Comparison of ENCODE assay signal across 8 cellular contexts in the genomic region with DNA sequence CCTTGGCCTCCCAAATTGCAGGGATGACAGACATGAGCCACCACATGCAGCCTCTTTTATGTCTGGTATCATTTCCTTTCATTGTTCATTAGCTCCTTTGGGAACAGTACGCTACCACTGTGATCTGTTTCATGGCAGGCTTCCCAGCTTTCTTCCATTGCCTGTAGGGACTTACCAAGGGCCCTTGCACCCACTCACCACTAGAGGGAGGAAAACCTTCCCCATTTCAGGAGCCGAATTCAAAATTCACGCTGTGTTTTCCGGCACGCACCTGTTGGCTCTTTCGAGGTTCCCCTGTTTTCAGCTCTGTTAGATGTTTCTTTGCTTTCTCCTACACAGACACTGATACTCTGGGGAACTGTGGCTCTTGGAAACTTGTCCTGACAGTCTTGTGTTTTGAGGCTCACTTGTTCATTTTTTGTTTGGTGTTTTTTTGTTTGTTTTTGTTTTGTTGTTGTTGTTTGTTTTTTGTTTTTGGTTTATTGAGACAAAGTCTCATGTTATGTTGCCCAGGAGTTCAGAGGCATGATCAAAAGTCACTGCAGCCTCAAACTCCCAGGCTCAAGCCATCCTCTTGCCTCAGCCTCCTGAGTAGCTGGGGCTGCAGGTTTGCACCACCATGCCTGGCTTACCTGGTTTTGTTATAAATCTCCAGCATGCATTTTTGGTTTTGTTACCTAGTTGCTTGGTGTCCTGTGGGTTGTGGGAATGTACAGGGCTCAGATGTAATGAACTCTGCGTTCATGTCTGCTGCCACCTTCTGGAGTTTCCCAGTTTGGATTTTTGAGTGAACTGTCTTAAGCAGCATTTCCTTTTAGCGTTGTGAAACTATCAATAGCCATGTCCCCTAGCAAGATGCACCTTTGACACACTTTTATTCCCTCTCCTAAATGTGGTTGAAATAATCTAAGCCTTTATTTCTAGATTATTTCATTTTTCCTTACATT.
A peak's percentile ranks its signal among the peaks of the same experiment; 100 is the strongest.
DNase-seq lines count a peak whose midpoint lies in the region; ATAC-seq and TF ChIP-seq lines count a peak whose summit lies in the region.

No MANE protein-coding gene starts in this region.

- no peak overlapping the region for H3K27ac ChIP-seq in brain microvascular endothelial cell

- H3K36me3 ChIP-seq in brain microvascular endothelial cell (replicated peaks), result no peaks in the 10 kb centered on the region

- peak; percentile 92 for TF ChIP-seq CTCF in brain microvascular endothelial cell (IDR thresholded peaks at IDR 0.05; ENCODE audit: low read depth, low read length, missing control alignments)

- DNase-seq in DMS53 treated with DMSO at 0.1 percent for 48 hours (lab: John Stamatoyannopoulos, UW; ENCODE audit: unreplicated experiment), result peak; percentile 94
- DNase-seq in HuH-7.5 (ENCODE audit: low spot score), result peak; percentile 65
- DNase-seq in OCI-M2 (lab: John Stamatoyannopoulos, UW; ENCODE audit: unreplicated experiment), result peak; percentile 7
- DNase-seq in brain microvascular endothelial cell, result peak; percentile 77
- peak; percentile 73 for DNase-seq in iris pigment epithelial cell (ENCODE audit: low read depth)
- DNase-seq in stimulated activated CD4-positive, alpha-beta T cell treated with anti-CD3 and anti-CD28 coated beads, Interleukin-1b, Interleukin-23, amount 100 ng/mL, for 48 hours, result peak; percentile 17

- no peak overlapping the region for H3K4me3 ChIP-seq in brain microvascular endothelial cell (ENCODE audit: low read depth, low read length)

- no peaks in the 10 kb centered on the region for H3K27me3 ChIP-seq in brain microvascular endothelial cell (replicated peaks)

- ATAC-seq in HG02885 (IDR thresholded peaks at IDR 0.05; ENCODE audit: poor library complexity, unreplicated experiment) (no peak), GM18520 (IDR thresholded peaks at IDR 0.05; ENCODE audit: unreplicated experiment) (no peak)

- in situ Hi-C loops in brain microvascular endothelial cell (cut with HindIII; ENCODE audit: low pct_ligation_motif_present, low sequenced_read_pairs), result no loop called here

Comparison
In these comparisons a context has a peak if more than half of its experiments do, and no peak if none do; other contexts are left out.
1. DNase-seq: peak in every context shown above with its lines; median percentile 94 in DMS53 treated with DMSO at 0.1 percent for 48 hours; 77 in brain microvascular endothelial cell; 73 in iris pigment epithelial cell; 65 in HuH-7.5; 17 in stimulated activated CD4-positive, alpha-beta T cell treated with anti-CD3 and anti-CD28 coated beads, Interleukin-1b, Interleukin-23, amount 100 ng/mL, for 48 hours; 7 in OCI-M2.